Comparison of ENCODE assay signal across 9 cellular contexts in the genomic region with DNA sequence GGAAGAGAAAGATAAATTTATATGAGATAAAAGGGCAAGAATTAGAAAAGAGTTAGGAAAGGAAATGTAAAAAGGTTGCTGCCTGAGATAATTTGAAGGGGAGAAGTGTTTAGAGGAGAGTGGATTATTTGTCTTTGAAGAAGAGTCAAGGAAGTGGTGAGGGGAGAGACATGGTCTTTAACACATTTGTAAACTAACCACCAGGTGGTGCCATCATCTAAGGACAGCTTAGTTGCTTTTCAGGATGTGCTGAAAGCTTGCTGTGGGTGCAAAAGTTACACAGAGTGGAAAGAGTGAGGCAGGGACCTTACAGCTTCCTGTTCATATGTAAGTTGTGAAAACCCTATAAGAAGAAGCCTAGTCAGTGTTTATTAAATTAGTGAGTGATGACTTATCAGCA.
DNase-seq lines count a peak whose midpoint lies in the region; ATAC-seq and TF ChIP-seq lines count a peak whose summit lies in the region.
"Had no signal": no experiment of that assay in that cellular context is flagged by ENCODE, and none has a peak within 500 bp of the region (broad histone marks: within the 10 kb centered on the region; RNA-seq: fewer than 3 reads in every experiment).

No MANE protein-coding gene starts in this region.

- H3K4me3 ChIP-seq in WERI-Rb-1 (ENCODE audit: low read depth, low read length) = no peak overlapping the region
- H3K4me3 ChIP-seq in smooth muscle cell = no peak overlapping the region

- H3K4me1 ChIP-seq in smooth muscle cell (ENCODE audit: low read depth) = peaks cover 18% of the 10 kb centered on the region

- H3K9ac ChIP-seq in smooth muscle cell (ENCODE audit: low read depth) = no peak overlapping the region

- DNase-seq in activated CD4-positive, alpha-beta T cell treated with anti-CD3 and anti-CD28 coated beads, Interleukin-2, amount 10 ng/mL, durations not matched to agents 7 days and 5 days = peak; percentile 23
- DNase-seq in activated CD4-positive, alpha-beta T cell treated with anti-CD3 and anti-CD28 coated beads, Interleukin-2, amount 50 U/mL, for 1 hour = no peak
- DNase-seq in NAMALWA (ENCODE audit: low spot score) (peak; percentile 74), WERI-Rb-1 (peak; percentile 47), smooth muscle cell (lab: John Stamatoyannopoulos, UW; ENCODE audit: unreplicated experiment) (no peak), AG08395 (ENCODE audit: low spot score) (no peak)
- DNase-seq: activated T-cell treated with anti-CD3 and anti-CD28 coated beads, Interleukin-2, amount 50 U/mL, for 4 hours had no signal

- H3K9me3 ChIP-seq in WERI-Rb-1 (ENCODE audit: severe bottlenecking) (no peaks in the 10 kb centered on the region), smooth muscle cell (replicated peaks; ENCODE audit: low read depth) (no peaks in the 10 kb centered on the region)

- no peaks in the 10 kb centered on the region for H3K27me3 Mint-ChIP-seq in activated CD4-positive, alpha-beta T cell treated with anti-CD3 and anti-CD28 coated beads, Interleukin-2, amount 10 ng/mL, durations not matched to agents 7 days and 5 days

- H3K27me3 ChIP-seq in WERI-Rb-1 (ENCODE audit: insufficient read depth, low read depth, severe bottlenecking) = no peaks in the 10 kb centered on the region
- no peaks in the 10 kb centered on the region for H3K27me3 ChIP-seq in smooth muscle cell (ENCODE audit: low read depth)

- no peak overlapping the region for H3K4me3 Mint-ChIP-seq in activated CD4-positive, alpha-beta T cell treated with anti-CD3 and anti-CD28 coated beads, Interleukin-2, amount 10 ng/mL, durations not matched to agents 7 days and 5 days
- H3K4me3 Mint-ChIP-seq: activated T-cell treated with anti-CD3 and anti-CD28 coated beads, Interleukin-2, amount 50 U/mL, for 4 hours had no signal

- no peak overlapping the region for H3K4me2 ChIP-seq in smooth muscle cell

- POLR2A ChIA-PET in activated CD4-positive, alpha-beta T cell treated with anti-CD3 and anti-CD28 coated beads, Interleukin-2, amount 10 ng/mL, durations not matched to agents 7 days and 5 days (lab: Charles Lee) = no interaction called here

- no peak overlapping the region for H2AFZ ChIP-seq in smooth muscle cell (ENCODE audit: low read depth)

- H3K27ac ChIP-seq in WERI-Rb-1 (no peak overlapping the region), smooth muscle cell (ENCODE audit: low read depth) (no peak overlapping the region)

- no peaks in the 10 kb centered on the region for H3F3A ChIP-seq in smooth muscle cell (ENCODE audit: low read depth)

- H3K36me3 ChIP-seq in WERI-Rb-1 = no peaks in the 10 kb centered on the region
- no peaks in the 10 kb centered on the region for H3K36me3 ChIP-seq in smooth muscle cell (ENCODE audit: low read depth)

- CTCF ChIA-PET in activated CD4-positive, alpha-beta T cell treated with anti-CD3 and anti-CD28 coated beads, Interleukin-2, amount 10 ng/mL, durations not matched to agents 7 days and 5 days (lab: Charles Lee) = no interaction called here

- no peaks in the 10 kb centered on the region for H4K20me1 ChIP-seq in smooth muscle cell (ENCODE audit: low read depth)

- H3K27ac Mint-ChIP-seq in activated CD4-positive, alpha-beta T cell treated with anti-CD3 and anti-CD28 coated beads, Interleukin-2, amount 10 ng/mL, durations not matched to agents 7 days and 5 days = no peak overlapping the region

- TF ChIP-seq CTCF in WERI-Rb-1 (IDR thresholded peaks at IDR 0.05; ENCODE audit: low read depth, low read length) (peak; percentile 68), smooth muscle cell (IDR thresholded peaks at IDR 0.05; ENCODE audit: borderline replicate concordance, insufficient read depth, poor library complexity, severe bottlenecking) (peak; percentile 34)

- no peak for ATAC-seq in HG03571 (IDR thresholded peaks at IDR 0.05; ENCODE audit: unreplicated experiment)
- no peak for ATAC-seq in HG02884 (IDR thresholded peaks at IDR 0.05; ENCODE audit: unreplicated experiment)
- ATAC-seq: activated T-cell treated with anti-CD3 and anti-CD28 coated beads, Interleukin-2, amount 50 U/mL, for 4 hours had no signal

- no peaks in the 10 kb centered on the region for H3K79me2 ChIP-seq in smooth muscle cell (ENCODE audit: low read depth)

- H3K9me3 Mint-ChIP-seq in activated CD4-positive, alpha-beta T cell treated with anti-CD3 and anti-CD28 coated beads, Interleukin-2, amount 10 ng/mL, durations not matched to agents 7 days and 5 days = peaks cover 9% of the 10 kb centered on the region

- H3K36me3 Mint-ChIP-seq in activated CD4-positive, alpha-beta T cell treated with anti-CD3 and anti-CD28 coated beads, Interleukin-2, amount 10 ng/mL, durations not matched to agents 7 days and 5 days (ENCODE audit: low read depth) = no peaks in the 10 kb centered on the region

- no peaks in the 10 kb centered on the region for H3K4me1 Mint-ChIP-seq in activated CD4-positive, alpha-beta T cell treated with anti-CD3 and anti-CD28 coated beads, Interleukin-2, amount 10 ng/mL, durations not matched to agents 7 days and 5 days

Comparison
In these comparisons a context has a peak if more than half of its experiments do, and no peak if none do; other contexts are left out.
1. DNase-seq: peak in activated CD4-positive, alpha-beta T cell treated with anti-CD3 and anti-CD28 coated beads, Interleukin-2, amount 10 ng/mL, durations not matched to agents 7 days and 5 days (single experiment), NAMALWA (single experiment) and WERI-Rb-1 (single experiment); none in activated CD4-positive, alpha-beta T cell treated with anti-CD3 and anti-CD28 coated beads, Interleukin-2, amount 50 U/mL, for 1 hour (single experiment), smooth muscle cell (single experiment) and AG08395 (single experiment).